8 cellular contexts compared by ENCODE assay signal in genomic region chr7:38349127-38349795, GRCh38.
DNase-seq lines count a peak whose midpoint lies in the region; ATAC-seq and TF ChIP-seq lines count a peak whose summit lies in the region.
"Not testable (repeated sequence)": the region's sequence is repeated elsewhere in the genome, so short reads cannot be mapped to it uniquely, and the experiment has no call there.

No MANE protein-coding gene starts in this region.

- H3K36me3 Mint-ChIP-seq in IgD-negative memory B cell; activated B cell treated with CpG ODN at 0.5 μM for 24 hours (ENCODE audit: low read depth); activated naive CD4-positive, alpha-beta T cell treated with anti-CD3 and anti-CD28 coated beads, Interleukin-2, amount 50 U/mL, for 24 hours; naive B cell: not testable (repeated sequence)

- H3K4me3 ChIP-seq in GM12865 (ENCODE audit: low read depth, low read length) (peak overlapping the region; percentile 55), upper lobe of left lung (peak overlapping the region in 1 of 4 donors; percentile 20)

- intact Hi-C loops in activated B cell treated with CpG ODN at 0.5 μM for 24 hours (cut with micrococcal nuclease) = loop anchor here (2.0 kb wide), 1 partner anchor 14 kb away; no protein-coding TSS in a partner anchor

- peak overlapping the region in 3 of 4 donors; percentile 56 to 64 (median 61) for H3K27ac ChIP-seq in upper lobe of left lung

- TF ChIP-seq CTCF in GM12865 (IDR thresholded peaks at IDR 0.05; ENCODE audit: insufficient read depth, low read depth, low read length, missing control alignments); activated B cell treated with CpG ODN at 0.5 μM for 24 hours (IDR thresholded peaks at IDR 0.05); upper lobe of left lung (IDR thresholded peaks at IDR 0.05): not testable (repeated sequence)

- H3K36me3 ChIP-seq in upper lobe of left lung = not testable (repeated sequence)

- H3K27me3 ChIP-seq in upper lobe of left lung = not testable (repeated sequence)

- H3K27ac Mint-ChIP-seq in IgD-negative memory B cell (peak overlapping the region; percentile 71 to 93 (median 87)), activated B cell treated with CpG ODN at 0.5 μM for 24 hours (peak overlapping the region; percentile 79), naive B cell (peak overlapping the region; percentile 47 to 94 (median 84))
- H3K27ac Mint-ChIP-seq in activated naive CD4-positive, alpha-beta T cell treated with anti-CD3 and anti-CD28 coated beads, Interleukin-2, amount 50 U/mL, for 24 hours = peak overlapping the region; percentile 96

- H3K4me1 ChIP-seq in upper lobe of left lung = not testable (repeated sequence)

- 66 to 69% methylated on average over 9 of the region's 9 CpGs for WGBS in upper lobe of left lung, 2 donors

- not testable (repeated sequence) for H3K27me3 Mint-ChIP-seq in IgD-negative memory B cell; activated B cell treated with CpG ODN at 0.5 μM for 24 hours; activated naive CD4-positive, alpha-beta T cell treated with anti-CD3 and anti-CD28 coated beads, Interleukin-2, amount 50 U/mL, for 24 hours; naive B cell

- not testable (repeated sequence) for H3K9me3 ChIP-seq in upper lobe of left lung

- TF ChIP-seq EP300 in upper lobe of left lung (IDR thresholded peaks at IDR 0.05) = not testable (repeated sequence)

- peak; percentile 33 for ATAC-seq in GM19455 (IDR thresholded peaks at IDR 0.05; ENCODE audit: unreplicated experiment)
- peak; percentile 23 for ATAC-seq in HG02870 (IDR thresholded peaks at IDR 0.05; ENCODE audit: unreplicated experiment)
- peak; percentile 35 for ATAC-seq in activated B cell treated with CpG ODN at 0.5 μM for 24 hours (ENCODE audit: low read depth)
- ATAC-seq in naive B cell (ENCODE audit: low read depth in 2 of 2) = peak; percentile 43 to 47
- not testable (repeated sequence) for ATAC-seq in upper lobe of left lung (ENCODE audit: low FRiP score in 2 of 2)

- peaks cover 15 to 40% (median 24%) of the 10 kb centered on the region in 3 donors for H3K4me1 Mint-ChIP-seq in IgD-negative memory B cell
- H3K4me1 Mint-ChIP-seq in activated B cell treated with CpG ODN at 0.5 μM for 24 hours = peaks cover 43% of the 10 kb centered on the region
- peaks cover 71% of the 10 kb centered on the region for H3K4me1 Mint-ChIP-seq in activated naive CD4-positive, alpha-beta T cell treated with anti-CD3 and anti-CD28 coated beads, Interleukin-2, amount 50 U/mL, for 24 hours
- H3K4me1 Mint-ChIP-seq in naive B cell = peaks cover 31 to 57% (median 42%) of the 10 kb centered on the region in 3 donors

- POLR2A ChIA-PET in activated B cell treated with CpG ODN at 0.5 μM for 24 hours (lab: Charles Lee) = not testable (repeated sequence)

- not testable (repeated sequence) for DNase-seq in GM12865 (ENCODE audit: low read depth); activated B cell treated with CpG ODN at 0.5 μM for 24 hours; naive B cell; upper lobe of left lung

- not testable (repeated sequence) for TF ChIP-seq POLR2A in upper lobe of left lung (IDR thresholded peaks at IDR 0.05)

- H3K9me3 Mint-ChIP-seq in IgD-negative memory B cell; activated B cell treated with CpG ODN at 0.5 μM for 24 hours; activated naive CD4-positive, alpha-beta T cell treated with anti-CD3 and anti-CD28 coated beads, Interleukin-2, amount 50 U/mL, for 24 hours; naive B cell: not testable (repeated sequence)

- H3K4me3 Mint-ChIP-seq in IgD-negative memory B cell = peak overlapping the region; percentile 65 to 91 (median 79)
- H3K4me3 Mint-ChIP-seq in activated B cell treated with CpG ODN at 0.5 μM for 24 hours = peak overlapping the region; percentile 13
- peak overlapping the region; percentile 91 for H3K4me3 Mint-ChIP-seq in activated naive CD4-positive, alpha-beta T cell treated with anti-CD3 and anti-CD28 coated beads, Interleukin-2, amount 50 U/mL, for 24 hours
- peak overlapping the region in 6 of 8 donors; percentile 58 to 85 (median 73) for H3K4me3 Mint-ChIP-seq in naive B cell

- CTCF ChIA-PET in activated B cell treated with CpG ODN at 0.5 μM for 24 hours (lab: Charles Lee) = interaction anchor here (0.7 to 2.3 kb wide), 6 partner anchors 13 to 25 kb away, joined by 3 to 19 read pairs (median 4); no protein-coding TSS in a partner anchor

Comparison
In these comparisons a context has a peak if more than half of its experiments do, and no peak if none do; other contexts are left out.
1. H3K4me3 Mint-ChIP-seq: peak in every context shown above with its lines; median percentile 91 in activated naive CD4-positive, alpha-beta T cell treated with anti-CD3 and anti-CD28 coated beads, Interleukin-2, amount 50 U/mL, for 24 hours; 79 in IgD-negative memory B cell; 73 in naive B cell; 13 in activated B cell treated with CpG ODN at 0.5 μM for 24 hours.